In the genomic region with DNA sequence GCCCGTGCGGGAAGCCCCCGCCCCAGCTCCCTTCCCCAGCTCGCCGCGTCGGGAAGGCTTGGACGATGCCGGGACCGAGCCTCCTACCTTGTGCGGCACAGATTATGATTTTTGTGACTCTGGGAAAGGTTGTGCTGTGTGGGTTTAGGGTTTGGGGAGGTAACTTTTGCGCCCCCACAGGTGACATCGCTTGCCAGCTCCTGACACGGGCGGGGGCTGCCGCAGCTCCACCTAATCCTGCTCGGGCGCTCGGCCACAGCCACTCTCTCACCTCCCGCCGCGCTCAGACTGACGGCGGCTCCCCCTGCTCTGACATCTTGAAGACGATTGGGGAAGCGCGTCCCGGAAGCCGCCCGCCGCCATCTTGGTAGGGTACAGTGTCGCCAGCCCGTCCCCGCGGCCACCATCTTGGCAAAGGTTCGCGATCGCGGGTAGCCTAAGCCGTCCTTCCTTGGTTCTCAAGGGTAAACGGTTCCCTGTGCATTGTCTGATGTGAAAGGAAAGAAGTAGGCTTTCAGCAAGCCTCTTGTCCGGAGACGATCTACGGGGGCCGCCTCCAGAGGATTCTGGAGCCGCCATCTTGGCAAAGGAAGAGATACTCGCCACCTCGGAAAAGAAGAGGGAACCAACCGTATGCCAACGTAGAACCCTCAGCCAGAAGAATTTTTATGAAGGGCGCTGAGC, we compare ENCODE assay signal across 1 cellular context.
A peak's percentile ranks its signal among the peaks of the same experiment; 100 is the strongest.
TF ChIP-seq lines count a peak whose summit lies in the region.

No MANE protein-coding gene starts in this region.

TF ChIP-seq in K562, 482 proteins besides CTCF, POLR2A, EP300 and RAD21 (continued from another document and continues in another):
- TF ChIP-seq MBD1 (CRISPR knock-in tag; IDR thresholded peaks at IDR 0.05) (no peak), L3MBTL2 (IDR thresholded peaks at IDR 0.05) (peak; percentile 94), ZNF239 (CRISPR knock-in tag; IDR thresholded peaks at IDR 0.05) (no peak), CHD7 (IDR thresholded peaks at IDR 0.05; ENCODE audit: low read depth, low read length) (no peak), ZNF561 (CRISPR knock-in tag; conservative IDR thresholded peaks at IDR 0.05) (no peak), HNRNPUL1 (IDR thresholded peaks at IDR 0.05; ENCODE audit: low read length) (no peak), ILF3 (IDR thresholded peaks at IDR 0.05; ENCODE audit: borderline replicate concordance) (no peak), STAG1 (CRISPR knock-in tag; IDR thresholded peaks at IDR 0.05; ENCODE audit: borderline replicate concordance) (no peak), MYNN (IDR thresholded peaks at IDR 0.05) (no peak), MYNN (CRISPR knock-in tag; IDR thresholded peaks at IDR 0.05) (no peak), ATF3 (IDR thresholded peaks at IDR 0.05) (no peak), ATF3 (CRISPR knock-in tag; conservative IDR thresholded peaks at IDR 0.05) (no peak), HCFC1 (IDR thresholded peaks at IDR 0.05; ENCODE audit: low read depth, low read length) (peak; percentile 89), RBM34 (IDR thresholded peaks at IDR 0.05; ENCODE audit: borderline replicate concordance, insufficient read depth, low read length) (no peak), CBX3 (IDR thresholded peaks at IDR 0.05; ENCODE audit: borderline replicate concordance in 1 of 2, low read length in 2 of 2) (peak in 1 of 2 experiments; percentile 75; a peak in 2 of 3 replicates), BCOR (IDR thresholded peaks at IDR 0.05) (no peak), RUNX1 (IDR thresholded peaks at IDR 0.05; ENCODE audit: low read depth) (no peak), CHD1 (IDR thresholded peaks at IDR 0.05; ENCODE audit: low read length) (no peak), ZMIZ1 (IDR thresholded peaks at IDR 0.05; ENCODE audit: low read depth in 2 of 2, low read length in 2 of 2) (no peak), ZNF23 (CRISPR knock-in tag; IDR thresholded peaks at IDR 0.05) (no peak), ZNF436 (CRISPR knock-in tag; IDR thresholded peaks at IDR 0.05) (no peak), HDGF (IDR thresholded peaks at IDR 0.05) (no peak), SAP30 (IDR thresholded peaks at IDR 0.05; ENCODE audit: borderline replicate concordance, insufficient read depth, low read depth, low read length, poor library complexity, severe bottlenecking) (peak; percentile 74)
- TF ChIP-seq, protein P1, sequence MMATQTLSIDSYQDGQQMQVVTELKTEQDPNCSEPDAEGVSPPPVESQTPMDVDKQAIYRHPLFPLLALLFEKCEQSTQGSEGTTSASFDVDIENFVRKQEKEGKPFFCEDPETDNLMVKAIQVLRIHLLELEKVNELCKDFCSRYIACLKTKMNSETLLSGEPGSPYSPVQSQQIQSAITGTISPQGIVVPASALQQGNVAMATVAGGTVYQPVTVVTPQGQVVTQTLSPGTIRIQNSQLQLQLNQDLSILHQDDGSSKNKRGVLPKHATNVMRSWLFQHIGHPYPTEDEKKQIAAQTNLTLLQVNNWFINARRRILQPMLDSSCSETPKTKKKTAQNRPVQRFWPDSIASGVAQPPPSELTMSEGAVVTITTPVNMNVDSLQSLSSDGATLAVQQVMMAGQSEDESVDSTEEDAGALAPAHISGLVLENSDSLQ (IDR thresholded peaks at IDR 0.05) = peak; percentile 48; the same call in 1 of the 2 replicates
- TF ChIP-seq, protein P2, sequence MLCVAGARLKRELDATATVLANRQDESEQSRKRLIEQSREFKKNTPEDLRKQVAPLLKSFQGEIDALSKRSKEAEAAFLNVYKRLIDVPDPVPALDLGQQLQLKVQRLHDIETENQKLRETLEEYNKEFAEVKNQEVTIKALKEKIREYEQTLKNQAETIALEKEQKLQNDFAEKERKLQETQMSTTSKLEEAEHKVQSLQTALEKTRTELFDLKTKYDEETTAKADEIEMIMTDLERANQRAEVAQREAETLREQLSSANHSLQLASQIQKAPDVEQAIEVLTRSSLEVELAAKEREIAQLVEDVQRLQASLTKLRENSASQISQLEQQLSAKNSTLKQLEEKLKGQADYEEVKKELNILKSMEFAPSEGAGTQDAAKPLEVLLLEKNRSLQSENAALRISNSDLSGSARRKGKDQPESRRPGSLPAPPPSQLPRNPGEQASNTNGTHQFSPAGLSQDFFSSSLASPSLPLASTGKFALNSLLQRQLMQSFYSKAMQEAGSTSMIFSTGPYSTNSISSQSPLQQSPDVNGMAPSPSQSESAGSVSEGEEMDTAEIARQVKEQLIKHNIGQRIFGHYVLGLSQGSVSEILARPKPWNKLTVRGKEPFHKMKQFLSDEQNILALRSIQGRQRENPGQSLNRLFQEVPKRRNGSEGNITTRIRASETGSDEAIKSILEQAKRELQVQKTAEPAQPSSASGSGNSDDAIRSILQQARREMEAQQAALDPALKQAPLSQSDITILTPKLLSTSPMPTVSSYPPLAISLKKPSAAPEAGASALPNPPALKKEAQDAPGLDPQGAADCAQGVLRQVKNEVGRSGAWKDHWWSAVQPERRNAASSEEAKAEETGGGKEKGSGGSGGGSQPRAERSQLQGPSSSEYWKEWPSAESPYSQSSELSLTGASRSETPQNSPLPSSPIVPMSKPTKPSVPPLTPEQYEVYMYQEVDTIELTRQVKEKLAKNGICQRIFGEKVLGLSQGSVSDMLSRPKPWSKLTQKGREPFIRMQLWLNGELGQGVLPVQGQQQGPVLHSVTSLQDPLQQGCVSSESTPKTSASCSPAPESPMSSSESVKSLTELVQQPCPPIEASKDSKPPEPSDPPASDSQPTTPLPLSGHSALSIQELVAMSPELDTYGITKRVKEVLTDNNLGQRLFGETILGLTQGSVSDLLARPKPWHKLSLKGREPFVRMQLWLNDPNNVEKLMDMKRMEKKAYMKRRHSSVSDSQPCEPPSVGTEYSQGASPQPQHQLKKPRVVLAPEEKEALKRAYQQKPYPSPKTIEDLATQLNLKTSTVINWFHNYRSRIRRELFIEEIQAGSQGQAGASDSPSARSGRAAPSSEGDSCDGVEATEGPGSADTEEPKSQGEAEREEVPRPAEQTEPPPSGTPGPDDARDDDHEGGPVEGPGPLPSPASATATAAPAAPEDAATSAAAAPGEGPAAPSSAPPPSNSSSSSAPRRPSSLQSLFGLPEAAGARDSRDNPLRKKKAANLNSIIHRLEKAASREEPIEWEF (CRISPR knock-in tag; IDR thresholded peaks at IDR 0.05) = no peak
- TF ChIP-seq, protein P3, sequence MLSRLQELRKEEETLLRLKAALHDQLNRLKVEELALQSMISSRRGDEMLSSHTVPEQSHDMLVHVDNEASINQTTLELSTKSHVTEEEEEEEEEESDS (CRISPR knock-in tag; IDR thresholded peaks at IDR 0.05) = no peak
